Comparison of ENCODE assay signal across 15 cellular contexts in genomic region chr2:233410191-233410760, GRCh38. TPM values are rescaled to one million over a fixed set of nuclear protein-coding genes. Genes with fewer than 3 reads are reported as not detected.
DNase-seq lines count a peak whose midpoint lies in the region; ATAC-seq and TF ChIP-seq lines count a peak whose summit lies in the region.
"Had no signal": no experiment of that assay in that cellular context is flagged by ENCODE, and none has a peak within 500 bp of the region (broad histone marks: within the 10 kb centered on the region; RNA-seq: fewer than 3 reads in every experiment).

No MANE protein-coding gene starts in this region.

- no peak for DNase-seq in activated naive CD4-positive, alpha-beta T cell treated with anti-CD3 and anti-CD28 coated beads, Interleukin-2, amount 10 ng/mL, durations not matched to agents 7 days and 5 days
- DNase-seq in activated naive CD4-positive, alpha-beta T cell treated with anti-CD3 and anti-CD28 coated beads, Interleukin-2, amount 50 U/mL, for 72 hours (ENCODE audit: low spot score in 2 of 2): no peak
- no peak for DNase-seq in left lung
- peak in 1 of 2 donors; percentile 40 for DNase-seq in tibial artery
- no peak for DNase-seq in activated effector memory CD4-positive, alpha-beta T cell treated with Interleukin-2 at 50 U/mL for 16 hours
- DNase-seq: activated CD4-positive, CD25-positive, alpha-beta regulatory T cell treated with anti-CD3 and anti-CD28 coated beads, Interleukin-2, amount 50 U/mL, for 72 hours; foreskin fibroblast; NCI-H1092; stimulated activated CD4-positive, alpha-beta T cell treated with anti-CD3 and anti-CD28 coated beads, Interleukin-12 subunit alpha, Interleukin-12 subunit beta, amount 100 ng/mL, for 4 hours had no signal

- peak overlapping the region; percentile 83 for H3K27ac Mint-ChIP-seq in activated naive CD4-positive, alpha-beta T cell treated with anti-CD3 and anti-CD28 coated beads, Interleukin-2, amount 10 ng/mL, durations not matched to agents 7 days and 5 days
- H3K27ac Mint-ChIP-seq in activated naive CD4-positive, alpha-beta T cell treated with anti-CD3 and anti-CD28 coated beads, Interleukin-2, amount 50 U/mL, for 72 hours: peak overlapping the region in 1 of 2 donors; percentile 20
- H3K27ac Mint-ChIP-seq in activated T-helper 17 cell treated with anti-CD3 and anti-CD28 coated beads, Interleukin-2, amount 50 U/mL, for 72 hours: peak overlapping the region; percentile 34
- H3K27ac Mint-ChIP-seq: GM23338, neural progenitor cell had no signal

- no peaks in the 10 kb centered on the region for H3K27me3 ChIP-seq in left lung
- H3K27me3 ChIP-seq in tibial artery: no peaks in the 10 kb centered on the region
- H3K27me3 ChIP-seq: neural progenitor cell had no signal

- ATAC-seq in activated naive CD4-positive, alpha-beta T cell treated with anti-CD3 and anti-CD28 coated beads, Interleukin-2, amount 50 U/mL, for 72 hours: no peak
- ATAC-seq in activated T-helper 17 cell treated with anti-CD3 and anti-CD28 coated beads, Interleukin-2, amount 50 U/mL, for 72 hours (replicated peaks): no peak
- ATAC-seq in left lung (no peak), GM19463 (IDR thresholded peaks at IDR 0.05; ENCODE audit: unreplicated experiment) (no peak), HG03196 (IDR thresholded peaks at IDR 0.05; ENCODE audit: unreplicated experiment) (no peak)
- ATAC-seq: GM23338, SK-N-SH treated with all-trans-retinoic acid at 6 μM for 48 hours had no signal

- H3K9me3 ChIP-seq in left lung: peaks cover 0 to 19% of the 10 kb centered on the region in 2 donors
- no peaks in the 10 kb centered on the region for H3K9me3 ChIP-seq in tibial artery

- H3K4me3 Mint-ChIP-seq in activated naive CD4-positive, alpha-beta T cell treated with anti-CD3 and anti-CD28 coated beads, Interleukin-2, amount 10 ng/mL, durations not matched to agents 7 days and 5 days: peak overlapping the region; percentile 4
- H3K4me3 Mint-ChIP-seq in activated T-helper 17 cell treated with anti-CD3 and anti-CD28 coated beads, Interleukin-2, amount 50 U/mL, for 72 hours: peak overlapping the region; percentile 64
- H3K4me3 Mint-ChIP-seq: GM23338, neural progenitor cell had no signal

- H3K4me1 ChIP-seq in left lung: peaks cover 4 to 42% of the 10 kb centered on the region in 2 donors
- peaks cover 0 to 67% (median 46%) of the 10 kb centered on the region in 4 donors for H3K4me1 ChIP-seq in tibial artery
- H3K4me1 ChIP-seq: neural progenitor cell had no signal

- peak overlapping the region; percentile 31 to 34 for H3K27ac ChIP-seq in left lung
- H3K27ac ChIP-seq in tibial artery: peak overlapping the region; percentile 75
- H3K27ac ChIP-seq: neural progenitor cell had no signal

- peaks cover 64% of the 10 kb centered on the region for H3K36me3 Mint-ChIP-seq in activated naive CD4-positive, alpha-beta T cell treated with anti-CD3 and anti-CD28 coated beads, Interleukin-2, amount 10 ng/mL, durations not matched to agents 7 days and 5 days
- peaks cover 12 to 44% of the 10 kb centered on the region in 2 donors for H3K36me3 Mint-ChIP-seq in activated naive CD4-positive, alpha-beta T cell treated with anti-CD3 and anti-CD28 coated beads, Interleukin-2, amount 50 U/mL, for 72 hours
- no peaks in the 10 kb centered on the region for H3K36me3 Mint-ChIP-seq in activated T-helper 17 cell treated with anti-CD3 and anti-CD28 coated beads, Interleukin-2, amount 50 U/mL, for 72 hours (ENCODE audit: low read depth)

- peaks cover 16% of the 10 kb centered on the region for H3K9me3 Mint-ChIP-seq in activated naive CD4-positive, alpha-beta T cell treated with anti-CD3 and anti-CD28 coated beads, Interleukin-2, amount 10 ng/mL, durations not matched to agents 7 days and 5 days
- peaks cover 0 to 31% of the 10 kb centered on the region in 2 donors for H3K9me3 Mint-ChIP-seq in activated naive CD4-positive, alpha-beta T cell treated with anti-CD3 and anti-CD28 coated beads, Interleukin-2, amount 50 U/mL, for 72 hours
- no peaks in the 10 kb centered on the region for H3K9me3 Mint-ChIP-seq in activated T-helper 17 cell treated with anti-CD3 and anti-CD28 coated beads, Interleukin-2, amount 50 U/mL, for 72 hours

- H3K36me3 ChIP-seq in left lung: peaks cover 0 to 20% of the 10 kb centered on the region in 2 donors
- H3K36me3 ChIP-seq in tibial artery: no peaks in the 10 kb centered on the region

- intact Hi-C loops in left lung (cut with DNase I): no loop called here
- intact Hi-C loops in tibial artery (cut with DNase I; ENCODE audit: low total_unique reads): no loop called here

- CTCF ChIA-PET in activated naive CD4-positive, alpha-beta T cell treated with anti-CD3 and anti-CD28 coated beads, Interleukin-2, amount 10 ng/mL, durations not matched to agents 7 days and 5 days (lab: Charles Lee): interaction anchor here (1.3 to 11.5 kb wide), 2 partner anchors 10 to 34 kb away, joined by 3 to 196 read pairs; no protein-coding TSS in a partner anchor

- TF ChIP-seq CTCF in left lung (IDR thresholded peaks at IDR 0.05) (no peak), tibial artery (IDR thresholded peaks at IDR 0.05) (no peak)

- no peaks in the 10 kb centered on the region for H3K27me3 Mint-ChIP-seq in activated naive CD4-positive, alpha-beta T cell treated with anti-CD3 and anti-CD28 coated beads, Interleukin-2, amount 10 ng/mL, durations not matched to agents 7 days and 5 days
- no peaks in the 10 kb centered on the region for H3K27me3 Mint-ChIP-seq in activated T-helper 17 cell treated with anti-CD3 and anti-CD28 coated beads, Interleukin-2, amount 50 U/mL, for 72 hours

- H3K4me3 ChIP-seq in left lung (no peak overlapping the region), tibial artery (no peak overlapping the region)
- H3K4me3 ChIP-seq: GM23338, neural progenitor cell had no signal

- H3K4me1 Mint-ChIP-seq in activated naive CD4-positive, alpha-beta T cell treated with anti-CD3 and anti-CD28 coated beads, Interleukin-2, amount 10 ng/mL, durations not matched to agents 7 days and 5 days: peaks cover 75% of the 10 kb centered on the region
- H3K4me1 Mint-ChIP-seq in activated T-helper 17 cell treated with anti-CD3 and anti-CD28 coated beads, Interleukin-2, amount 50 U/mL, for 72 hours: peaks cover 51% of the 10 kb centered on the region
- H3K4me1 Mint-ChIP-seq: GM23338, neural progenitor cell had no signal

RNA-seq across cellular contexts. Expression of gene DGKD, which starts 56.0 kb away (rescaled TPM):
- 10 to 100 TPM; 63.2 to 94.8 TPM for total RNA-seq in activated naive CD4-positive, alpha-beta T cell treated with anti-CD3 and anti-CD28 coated beads, Interleukin-2, amount 50 U/mL, for 72 hours
- total RNA-seq in activated T-helper 17 cell treated with anti-CD3 and anti-CD28 coated beads, Interleukin-2, amount 50 U/mL, for 72 hours: 10 to 100 TPM; 34.6 to 59.6 TPM
- total RNA-seq in left lung: 10 to 100 TPM; 87.7 to 98.0 TPM
